ENCODE assay signal across 11 cellular contexts in the genomic region with DNA sequence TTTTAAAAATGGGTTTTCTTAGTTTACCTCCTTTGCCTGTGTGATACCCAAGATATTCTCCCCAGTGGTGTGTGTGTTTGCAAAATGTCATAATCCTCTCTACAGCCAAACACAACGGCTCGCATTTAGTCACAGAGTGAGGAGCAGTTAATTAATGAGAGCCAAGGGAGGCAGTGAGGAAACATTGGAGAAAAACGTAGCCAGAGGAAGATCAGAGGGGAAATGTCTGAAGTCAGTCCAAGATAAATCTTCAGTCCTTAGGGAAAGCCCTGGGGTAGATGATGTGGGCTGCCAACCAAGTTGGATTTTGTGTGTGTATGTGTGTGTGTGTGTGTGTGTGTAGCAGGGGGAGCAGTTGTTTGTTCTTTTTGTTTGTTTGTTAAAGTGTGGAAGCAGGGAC.
DNase-seq lines count a peak whose midpoint lies in the region; ATAC-seq, FAIRE-seq and TF ChIP-seq lines count a peak whose summit lies in the region.
"Had no signal": no experiment of that assay in that cellular context is flagged by ENCODE, and none has a peak within 500 bp of the region (broad histone marks: within the 10 kb centered on the region; RNA-seq: fewer than 3 reads in every experiment).

No MANE protein-coding gene starts in this region.

- FAIRE-seq in HepG2 (lab: Jason Lieb, UNC), result no peak
- FAIRE-seq in GM19239 (lab: Jason Lieb, UNC), result no peak

- no peaks in the 10 kb centered on the region for H3K9me3 Mint-ChIP-seq in nephron progenitor cell

- no peaks in the 10 kb centered on the region for H3K79me2 ChIP-seq in HepG2 (ENCODE audit: insufficient read depth, low read length)

- TF ChIP-seq RAD21 in HepG2 (CRISPR knock-in tag; IDR thresholded peaks at IDR 0.05), result no peak

- BruUV-seq in HepG2 (replicated peaks; lab: Mats Ljungman, UMichigan), result no TSS peak

- H3K36me3 ChIP-seq in right atrium auricular region (no peaks in the 10 kb centered on the region), esophagus squamous epithelium (no peaks in the 10 kb centered on the region), HepG2 (replicated peaks in 1 of 2; ENCODE audit: control insufficient read depth in 1 of 2, insufficient read depth in 2 of 2, low read length in 2 of 2) (no peaks in the 10 kb centered on the region)
- H3K36me3 ChIP-seq: SJCRH30, tibial artery had no signal

- no peak overlapping the region for H2AFZ ChIP-seq in HepG2 (ENCODE audit: low read length)

- no peaks in the 10 kb centered on the region for H3K9me3 ChIP-seq in right atrium auricular region
- H3K9me3 ChIP-seq in esophagus squamous epithelium, result no peaks in the 10 kb centered on the region
- no peaks in the 10 kb centered on the region for H3K9me3 ChIP-seq in HepG2 (ENCODE audit: low read length)
- H3K9me3 ChIP-seq: SJCRH30, tibial artery had no signal

- no peak overlapping the region for H3K4me3 ChIP-seq in right atrium auricular region
- H3K4me3 ChIP-seq in esophagus squamous epithelium, result no peak overlapping the region
- no peak overlapping the region for H3K4me3 ChIP-seq in HepG2 (replicated peaks in 1 of 3; ENCODE audit: insufficient read depth in 1 of 3, low read depth in 2 of 3, low read length in 3 of 3)
- H3K4me3 ChIP-seq: SJCRH30, tibial artery had no signal

- H3K4me1 Mint-ChIP-seq in nephron progenitor cell, result peaks cover 78% of the 10 kb centered on the region

- H3K4me1 ChIP-seq in right atrium auricular region, result no peaks in the 10 kb centered on the region
- H3K4me1 ChIP-seq in esophagus squamous epithelium, result peaks cover 0 to 18% (median 4%) of the 10 kb centered on the region in 3 donors
- H3K4me1 ChIP-seq in HepG2 (ENCODE audit: insufficient read depth, low read length), result no peaks in the 10 kb centered on the region
- H3K4me1 ChIP-seq: SJCRH30 had no signal

- in situ Hi-C loops in HepG2 (cut with HindIII; ENCODE audit: extremely low pct_ligation_motif_present, low pct_unique_long_range_greater_than_20kb), result no loop called here

- WGBS in esophagus squamous epithelium, 2 donors, result 13 to 15% methylated on average over 3 of the region's 3 CpGs
- WGBS in HepG2 (ENCODE audit: low lambda C conversion rate), result under 1% methylated on average over 3 of the region's 3 CpGs

- ATAC-seq in left cardiac atrium, result peak; percentile 5 to 14
- ATAC-seq in HepG2, result no peak

- CTCF ChIA-PET in HepG2 (lab: Yijun Ruan, JAX; ENCODE audit: low intra/inter-chr PET ratio, low total read pairs), result no interaction called here

- intact Hi-C loops in left cardiac atrium (cut with DNase I) (no loop called here), esophagus squamous epithelium (cut with DNase I) (no loop called here), HepG2 (cut with micrococcal nuclease; ENCODE audit: unreplicated experiment) (no loop called here)

- no peaks in the 10 kb centered on the region for H3K36me3 Mint-ChIP-seq in nephron progenitor cell (ENCODE audit: low read depth)

- no peak for DNase-seq in left cardiac atrium
- no peak for DNase-seq in right atrium auricular region (ENCODE audit: low spot score)
- DNase-seq in esophagus squamous epithelium (lab: John Stamatoyannopoulos, UW), result no peak
- DNase-seq in nephron progenitor cell, result peak; percentile 11
- no peak for DNase-seq in mesenteric fat pad (ENCODE audit: low spot score)
- no peak for DNase-seq in erythroblast (lab: John Stamatoyannopoulos, UW)
- DNase-seq in HepG2 (ENCODE audit: low spot score), result no peak
- no peak for DNase-seq in GM19239 (ENCODE audit: insufficient read length, low spot score)
- DNase-seq: NCI-H1930, SJCRH30 had no signal

- POLR2A ChIA-PET in HepG2 (lab: Yijun Ruan, JAX), result no interaction called here

- no peaks in the 10 kb centered on the region for H3K27me3 ChIP-seq in right atrium auricular region
- H3K27me3 ChIP-seq in esophagus squamous epithelium, result no peaks in the 10 kb centered on the region
- no peaks in the 10 kb centered on the region for H3K27me3 ChIP-seq in HepG2 (ENCODE audit: control insufficient read depth in 1 of 2, insufficient read depth in 2 of 2, low read length in 2 of 2)
- H3K27me3 ChIP-seq: tibial artery had no signal

- TF ChIP-seq EP300 in HepG2 (IDR thresholded peaks at IDR 0.05; ENCODE audit: low read depth in 2 of 2, low read length in 2 of 2), result no peak
- no peak for TF ChIP-seq EP300 in HepG2 (CRISPR knock-in tag; IDR thresholded peaks at IDR 0.05; ENCODE audit: borderline replicate concordance)

- H3K27me3 Mint-ChIP-seq in nephron progenitor cell (ENCODE audit: low read depth, poor library complexity), result peaks cover 6% of the 10 kb centered on the region

- no peak overlapping the region for H3K4me2 ChIP-seq in HepG2 (ENCODE audit: low read depth, low read length)

- H3K27ac ChIP-seq in right atrium auricular region, result no peak overlapping the region
- peak overlapping the region in 3 of 4 donors; percentile 16 to 75 (median 50) for H3K27ac ChIP-seq in esophagus squamous epithelium
- no peak overlapping the region for H3K27ac ChIP-seq in HepG2 (ENCODE audit: extremely low read length, insufficient read depth, low read length)
- H3K27ac ChIP-seq: SJCRH30 had no signal

- peak overlapping the region; percentile 81 for H3K27ac Mint-ChIP-seq in nephron progenitor cell

- no peak overlapping the region for H3K9ac ChIP-seq in HepG2 (ENCODE audit: insufficient read depth, low read depth, low read length)

- no peaks in the 10 kb centered on the region for H4K20me1 ChIP-seq in HepG2 (ENCODE audit: insufficient read depth, low read length)

- TF ChIP-seq POLR2A in esophagus squamous epithelium (IDR thresholded peaks at IDR 0.05) (no peak), erythroblast (IDR thresholded peaks at IDR 0.05; ENCODE audit: low read length) (no peak), HepG2 (IDR thresholded peaks at IDR 0.05; ENCODE audit: insufficient read depth in 1 of 2, low read depth in 2 of 2, low read length in 2 of 2) (no peak)

- peak overlapping the region; percentile 13 for H3K4me3 Mint-ChIP-seq in nephron progenitor cell

- TF ChIP-seq CTCF in right atrium auricular region (IDR thresholded peaks at IDR 0.05), result no peak
- no peak for TF ChIP-seq CTCF in esophagus squamous epithelium (IDR thresholded peaks at IDR 0.05)
- TF ChIP-seq CTCF in nephron progenitor cell (IDR thresholded peaks at IDR 0.05), result no peak
- TF ChIP-seq CTCF in HepG2 (CRISPR knock-in tag; IDR thresholded peaks at IDR 0.05), result no peak

TF ChIP-seq in HepG2, 621 proteins besides CTCF, POLR2A, EP300 and RAD21:
- TF ChIP-seq ZNF749 (CRISPR knock-in tag; IDR thresholded peaks at IDR 0.05; ENCODE audit: borderline replicate concordance), result no peak

Comparison
In these comparisons a context has a peak if more than half of its experiments do, and no peak if none do; other contexts are left out.
1. H3K27ac ChIP-seq: peak in esophagus squamous epithelium (3 of 4); none in right atrium auricular region (0 of 2) and HepG2 (single experiment).